20 cellular contexts compared by ENCODE assay signal in genomic region chr15:35466476-35466875, GRCh38.
DNase-seq lines count a peak whose midpoint lies in the region; ATAC-seq, FAIRE-seq and TF ChIP-seq lines count a peak whose summit lies in the region.
"Had no signal": no experiment of that assay in that cellular context is flagged by ENCODE, and none has a peak within 500 bp of the region (broad histone marks: within the 10 kb centered on the region; RNA-seq: fewer than 3 reads in every experiment).

No MANE protein-coding gene starts in this region.

- H4K20me1 ChIP-seq in PC-3 (ENCODE audit: low read length) = no peaks in the 10 kb centered on the region
- no peaks in the 10 kb centered on the region for H4K20me1 ChIP-seq in neural progenitor cell (ENCODE audit: low read depth)
- H4K20me1 ChIP-seq: BLaER1 had no signal

- intact Hi-C loops in PC-3 (cut with micrococcal nuclease) = no loop called here

- no peaks in the 10 kb centered on the region for H3K36me3 Mint-ChIP-seq in neural progenitor cell

- no peak overlapping the region for H3K9ac ChIP-seq in PC-3 (ENCODE audit: low read length)
- no peak overlapping the region for H3K9ac ChIP-seq in neural progenitor cell
- H3K9ac ChIP-seq: BLaER1 had no signal

- no peak overlapping the region for H3K4me2 ChIP-seq in PC-3 (ENCODE audit: low read length)
- no peak overlapping the region for H3K4me2 ChIP-seq in neural progenitor cell
- H3K4me2 ChIP-seq: BLaER1 had no signal

- H3K27me3 ChIP-seq in PC-3 (ENCODE audit: low read length) (no peaks in the 10 kb centered on the region), bronchial epithelial cell (ENCODE audit: control insufficient read depth, insufficient read depth, low read length) (no peaks in the 10 kb centered on the region), neural progenitor cell (no peaks in the 10 kb centered on the region)
- H3K27me3 ChIP-seq: BLaER1 had no signal

- H3K4me1 ChIP-seq in PC-3 (ENCODE audit: insufficient read depth, low read length) = 0 out of 2 replicates have a peak, but pooled peaks cover 2% of the 10 kb centered on the region
- H3K4me1 ChIP-seq in neural progenitor cell = no peaks in the 10 kb centered on the region
- H3K4me1 ChIP-seq: BLaER1 had no signal

- no peaks in the 10 kb centered on the region for H3K36me3 ChIP-seq in PC-3 (ENCODE audit: low read depth, low read length)
- H3K36me3 ChIP-seq in bronchial epithelial cell (ENCODE audit: control insufficient read depth, insufficient read depth, low read length) = no peaks in the 10 kb centered on the region
- no peaks in the 10 kb centered on the region for H3K36me3 ChIP-seq in neural progenitor cell
- H3K36me3 ChIP-seq: BLaER1 had no signal

- no peaks in the 10 kb centered on the region for H3K4me1 Mint-ChIP-seq in neural progenitor cell
- H3K4me1 Mint-ChIP-seq: CD14-positive monocyte, H9 had no signal

- ATAC-seq in PC-3 = peak; percentile 35; the same call in 1 of the 2 replicates
- ATAC-seq in esophagus mucosa = peak; percentile 68
- ATAC-seq: HepG2 had no signal

- FAIRE-seq in bronchial epithelial cell (lab: Jason Lieb, UNC) = no peak
- FAIRE-seq: H1, HepG2, HTR-8/SVneo had no signal

- H3K4me3 ChIP-seq in PC-3 (ENCODE audit: low read length) = no peak overlapping the region
- no peak overlapping the region for H3K4me3 ChIP-seq in bronchial epithelial cell (ENCODE audit: low read depth, low read length)
- H3K4me3 ChIP-seq in neural progenitor cell = no peak overlapping the region
- H3K4me3 ChIP-seq: BLaER1 had no signal

- H3K4me3 Mint-ChIP-seq in neural progenitor cell = no peak overlapping the region
- H3K4me3 Mint-ChIP-seq: CD14-positive monocyte; CD4-positive, alpha-beta memory T cell; H9 had no signal

- H2AFZ ChIP-seq in PC-3 (ENCODE audit: low read length) (no peak overlapping the region), neural progenitor cell (replicated peaks) (no peak overlapping the region)

- H3K9me3 ChIP-seq in PC-3 (ENCODE audit: low read length) (no peaks in the 10 kb centered on the region), neural progenitor cell (ENCODE audit: low read depth) (no peaks in the 10 kb centered on the region)
- H3K9me3 ChIP-seq: BLaER1 had no signal

- H3K79me2 ChIP-seq in PC-3 (ENCODE audit: low read length) (no peaks in the 10 kb centered on the region), neural progenitor cell (ENCODE audit: low read depth) (no peaks in the 10 kb centered on the region)

- no TSS peak for BruUV-seq in PC-3 (replicated peaks; lab: Mats Ljungman, UMichigan)

- CTCF ChIA-PET in PC-3 (lab: Charles Lee) = no interaction called here

- no peaks in the 10 kb centered on the region for H3F3A ChIP-seq in PC-3 (ENCODE audit: low read length, unreplicated experiment)
- H3F3A ChIP-seq in neural progenitor cell (ENCODE audit: low read depth) = no peaks in the 10 kb centered on the region

- DNase-seq in ELR (ENCODE audit: low read depth) (peak; percentile 25), PC-3 (peak; percentile 50), bronchial epithelial cell (ENCODE audit: low read depth) (peak; percentile 75), NCI-H1105 (lab: John Stamatoyannopoulos, UW) (no peak), neural progenitor cell (ENCODE audit: low spot score) (no peak), NCI-H2029 treated with DMSO at 0.1 percent for 48 hours (lab: John Stamatoyannopoulos, UW) (no peak)
- no peak for DNase-seq in activated CD4-positive, alpha-beta T cell treated with anti-CD3 and anti-CD28 coated beads, Interleukin-2, amount 50 U/mL, for 4 hours
- DNase-seq: 8988T; CD4-positive, alpha-beta memory T cell; DMS153; DMS79; GF-D8; H9; KG1 had no signal

- H3K27ac Mint-ChIP-seq in neural progenitor cell = no peak overlapping the region
- H3K27ac Mint-ChIP-seq: CD14-positive monocyte; CD4-positive, alpha-beta memory T cell; H9 had no signal

- no peak for TF ChIP-seq CTCF in PC-3 (conservative IDR thresholded peaks at IDR 0.05; ENCODE audit: low read depth, low read length)
- no peak for TF ChIP-seq CTCF in bronchial epithelial cell (IDR thresholded peaks at IDR 0.05; ENCODE audit: insufficient read depth, low read length, severe bottlenecking)
- no peak for TF ChIP-seq CTCF in neural progenitor cell (IDR thresholded peaks at IDR 0.05)

- H3K9me3 Mint-ChIP-seq in neural progenitor cell = no peaks in the 10 kb centered on the region
- H3K9me3 Mint-ChIP-seq: CD4-positive, alpha-beta memory T cell; H9 had no signal

- no peaks in the 10 kb centered on the region for H3K27me3 Mint-ChIP-seq in neural progenitor cell (ENCODE audit: insufficient read depth, low read depth)
- H3K27me3 Mint-ChIP-seq: CD4-positive, alpha-beta memory T cell had no signal

- H3K27ac ChIP-seq in PC-3 (ENCODE audit: low read length) (no peak overlapping the region), neural progenitor cell (no peak overlapping the region)
- H3K27ac ChIP-seq: BLaER1 had no signal

- H3K9me2 ChIP-seq in PC-3 (replicated peaks; ENCODE audit: low read length) = no peaks in the 10 kb centered on the region

- POLR2A ChIA-PET in PC-3 (lab: Charles Lee; ENCODE audit: unreplicated experiment) = no interaction called here

Comparison
In these comparisons a context has a peak if more than half of its experiments do, and no peak if none do; other contexts are left out.
1. DNase-seq: peak in ELR (single experiment), PC-3 (single experiment) and bronchial epithelial cell (single experiment); none in NCI-H1105 (single experiment), activated CD4-positive, alpha-beta T cell treated with anti-CD3 and anti-CD28 coated beads, Interleukin-2, amount 50 U/mL, for 4 hours (0 of 2), neural progenitor cell (single experiment) and NCI-H2029 treated with DMSO at 0.1 percent for 48 hours (single experiment).